9 cellular contexts compared by ENCODE assay signal in genomic region chr4:151541438-151542071, GRCh38.
DNase-seq lines count a peak whose midpoint lies in the region; ATAC-seq and TF ChIP-seq lines count a peak whose summit lies in the region.
"Had no signal": no experiment of that assay in that cellular context is flagged by ENCODE, and none has a peak within 500 bp of the region (broad histone marks: within the 10 kb centered on the region; RNA-seq: fewer than 3 reads in every experiment).

No MANE protein-coding gene starts in this region.

- H3K4me3 ChIP-seq in fibroblast of the aortic adventitia (ENCODE audit: low read depth, low read length) (no peak overlapping the region), thyroid gland (replicated peaks in 1 of 3) (no peak overlapping the region), right cardiac atrium (ENCODE audit: low read length) (no peak overlapping the region)
- H3K4me3 ChIP-seq: GM12878 had no signal

- H3K27ac ChIP-seq in thyroid gland (peak overlapping the region in 2 of 3 donors; percentile 26 to 73), right cardiac atrium (ENCODE audit: low read length) (no peak overlapping the region)

- no peaks in the 10 kb centered on the region for H3K36me3 ChIP-seq in thyroid gland

- H3K4me1 ChIP-seq in thyroid gland: peaks cover 16 to 38% of the 10 kb centered on the region in 2 donors
- H3K4me1 ChIP-seq in right cardiac atrium (ENCODE audit: control insufficient read depth, insufficient read depth, low read length): no peaks in the 10 kb centered on the region

- peak; percentile 55 for DNase-seq in HPDE6-E6E7 (ENCODE audit: extremely low spot score)
- DNase-seq in RPMI7951 (ENCODE audit: low read depth): peak; percentile 40
- DNase-seq in fibroblast of the aortic adventitia (ENCODE audit: low read depth): peak; percentile 79
- DNase-seq in thyroid gland: peak; percentile 32 to 35
- DNase-seq in right cardiac atrium: no peak
- DNase-seq in NCI-H526 (lab: John Stamatoyannopoulos, UW): no peak

- TF ChIP-seq POLR2A in thyroid gland (IDR thresholded peaks at IDR 0.05): no peak

- no peak for TF ChIP-seq CTCF in fibroblast of the aortic adventitia (IDR thresholded peaks at IDR 0.05; ENCODE audit: insufficient read depth, low read length)
- no peak for TF ChIP-seq CTCF in thyroid gland (IDR thresholded peaks at IDR 0.05)

- H3K9me3 ChIP-seq in thyroid gland (no peaks in the 10 kb centered on the region), right cardiac atrium (ENCODE audit: control insufficient read depth, low read length) (no peaks in the 10 kb centered on the region)

- no peaks in the 10 kb centered on the region for H3K27me3 ChIP-seq in thyroid gland
- no peaks in the 10 kb centered on the region for H3K27me3 ChIP-seq in right cardiac atrium (ENCODE audit: control insufficient read depth, insufficient read depth)

- ATAC-seq in HG03135 (IDR thresholded peaks at IDR 0.05; ENCODE audit: unreplicated experiment): no peak
- ATAC-seq in GM21786 (IDR thresholded peaks at IDR 0.05; ENCODE audit: unreplicated experiment): no peak
- no peak for ATAC-seq in right cardiac atrium
- ATAC-seq: GM12878 had no signal

- intact Hi-C loops in thyroid gland (cut with DNase I): no loop called here
- intact Hi-C loops in right cardiac atrium (cut with DNase I): no loop called here

- WGBS in thyroid gland, 2 donors: 36% methylated on average over 6 of the region's 6 CpGs
- WGBS in right cardiac atrium: 40% methylated on average over 6 of the region's 6 CpGs

Comparison
In these comparisons a context has a peak if more than half of its experiments do, and no peak if none do; other contexts are left out.
1. DNase-seq: peak in HPDE6-E6E7 (single experiment), RPMI7951 (single experiment), fibroblast of the aortic adventitia (single experiment) and thyroid gland (2 of 2); none in right cardiac atrium (0 of 3) and NCI-H526 (0 of 2).